In the genomic region with DNA sequence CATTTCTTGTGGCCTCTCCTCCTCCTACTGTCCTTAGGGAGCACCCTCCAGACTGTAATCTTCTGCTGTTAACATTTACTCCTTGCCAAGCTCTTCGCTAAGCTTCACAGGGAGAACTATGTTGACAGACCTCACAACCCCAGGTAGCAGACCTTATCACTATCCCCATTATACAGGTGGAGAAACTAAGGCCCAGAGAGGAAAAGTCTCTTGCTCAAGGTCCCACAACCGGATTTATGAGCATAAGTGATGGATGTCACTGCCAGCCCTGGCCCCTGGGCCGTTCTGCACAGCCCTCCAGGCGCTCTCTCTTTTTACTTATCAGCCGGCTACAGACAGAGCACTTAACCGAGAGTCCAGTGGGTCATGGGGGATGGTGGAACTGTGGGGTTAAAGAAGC, we compare ENCODE assay signal across 30 cellular contexts. TPM values are rescaled to one million over a fixed set of nuclear protein-coding genes. Genes with fewer than 3 reads are reported as not detected.
"Had no signal": no experiment of that assay in that cellular context is flagged by ENCODE, and none has a peak within 500 bp of the region (broad histone marks: within the 10 kb centered on the region; RNA-seq: fewer than 3 reads in every experiment).

No MANE protein-coding gene starts in this region.

- H3K4me3 ChIP-seq: ovary, psoas muscle, right lobe of liver, sigmoid colon, suprapubic skin, testis, tibial artery, transverse colon, vagina had no signal

- H3K27me3 ChIP-seq: ovary, right lobe of liver, sigmoid colon, suprapubic skin, testis, transverse colon, vagina had no signal

- H3K4me3 Mint-ChIP-seq: natural killer cell treated with Interleukin-12 subunit alpha and Interleukin-12 subunit beta and Interleukin-15 and Interleukin-18, amount 100 ng/mL, for 72 hours; nephron progenitor cell; neural crest cell; stimulated activated memory B cell treated with anti-CD40 and anti-IgM and Interleukin-4, amounts not matched to agents 10 μg/mL and 1 μg/mL and 100 μg/mL, for 72 hours; stimulated activated naive CD8-positive, alpha-beta T cell treated with anti-CD3 and anti-CD28 coated beads, Interleukin-15, amount 100 ng/mL, for 72 hours; type B pancreatic cell had no signal

- H3K27me3 Mint-ChIP-seq: progenitor cell of endocrine pancreas, type B pancreatic cell had no signal

- H3K27ac ChIP-seq: ovary, parathyroid adenoma, psoas muscle, right lobe of liver, sigmoid colon, suprapubic skin, testis, tibial artery, transverse colon, vagina had no signal

- H3K36me3 ChIP-seq: ovary, right lobe of liver, sigmoid colon, suprapubic skin, tibial artery, transverse colon, vagina had no signal

- H3K4me1 Mint-ChIP-seq: naive thymus-derived CD8-positive, alpha-beta T cell; nephron progenitor cell; neural crest cell; stimulated activated naive CD8-positive, alpha-beta T cell treated with anti-CD3 and anti-CD28 coated beads, Interleukin-15, amount 100 ng/mL, for 72 hours had no signal

- H3K27ac Mint-ChIP-seq: naive thymus-derived CD8-positive, alpha-beta T cell; natural killer cell treated with Interleukin-12 subunit alpha and Interleukin-12 subunit beta and Interleukin-15 and Interleukin-18, amount 100 ng/mL, for 72 hours; nephron progenitor cell; progenitor cell of endocrine pancreas; stimulated activated memory B cell treated with anti-CD40 and anti-IgM and Interleukin-4, amounts not matched to agents 10 μg/mL and 1 μg/mL and 100 μg/mL, for 72 hours; stimulated activated naive CD8-positive, alpha-beta T cell treated with anti-CD3 and anti-CD28 coated beads, Interleukin-15, amount 100 ng/mL, for 72 hours; type B pancreatic cell had no signal

- ATAC-seq: naive thymus-derived CD8-positive, alpha-beta T cell; natural killer cell treated with Interleukin-12 subunit alpha and Interleukin-12 subunit beta and Interleukin-15 and Interleukin-18, amount 100 ng/mL, for 72 hours; psoas muscle; right cardiac atrium; stimulated activated memory B cell treated with anti-CD40 and anti-IgM and Interleukin-4, amounts not matched to agents 10 μg/mL and 1 μg/mL and 100 μg/mL, for 72 hours; stimulated activated naive CD8-positive, alpha-beta T cell treated with anti-CD3 and anti-CD28 coated beads, Interleukin-15, amount 100 ng/mL, for 72 hours; stimulated activated naive CD8-positive, alpha-beta T cell treated with anti-CD3 and anti-CD28 coated beads, Interleukin-15, Interleukin-2, amounts not matched to agents 100 U/mL and 50 U/mL, for 24 hours had no signal

- H3K36me3 Mint-ChIP-seq: natural killer cell treated with Interleukin-12 subunit alpha and Interleukin-12 subunit beta and Interleukin-15 and Interleukin-18, amount 100 ng/mL, for 72 hours; type B pancreatic cell had no signal

- H3K4me1 ChIP-seq: parathyroid adenoma, psoas muscle, right lobe of liver, sigmoid colon, suprapubic skin, testis, tibial artery, transverse colon, vagina had no signal

- DNase-seq: naive thymus-derived CD8-positive, alpha-beta T cell; nephron progenitor cell; occipital lobe; ovary; psoas muscle; right cardiac atrium; right lobe of liver; sigmoid colon; small intestine; stimulated activated CD4-positive, alpha-beta T cell treated with anti-CD3 and anti-CD28 coated beads, Interleukin-15, amount 100 ng/mL, for 24 hours; stimulated activated CD4-positive, alpha-beta T cell treated with anti-CD3 and anti-CD28 coated beads, Interleukin-2, amount 100 ng/mL, for 24 hours; stimulated activated CD4-positive, alpha-beta T cell treated with anti-CD3 and anti-CD28 coated beads, Interleukin-4, amount 100 ng/mL, for 1 hour; stimulated activated CD4-positive, alpha-beta T cell treated with anti-CD3 and anti-CD28 coated beads, Interleukin-4, amount 100 ng/mL, for 4 hours; stimulated activated CD8-positive, alpha-beta memory T cell treated with anti-CD3 and anti-CD28 coated beads, Interleukin-4, amount 100 ng/mL, for 48 hours; stimulated activated naive CD4-positive, alpha-beta T cell; stimulated activated naive CD8-positive, alpha-beta T cell treated with anti-CD3 and anti-CD28 coated beads, Interleukin-15, amount 100 ng/mL, for 72 hours; stimulated activated naive CD8-positive, alpha-beta T cell treated with anti-CD3 and anti-CD28 coated beads, Interleukin-15, Interleukin-2, amounts not matched to agents 100 U/mL and 50 U/mL, for 24 hours; substantia nigra; testis; tibial artery; transverse colon had no signal

- H3K9me3 ChIP-seq: ovary, psoas muscle, right lobe of liver, testis, vagina had no signal

RNA-seq across cellular contexts. Expression of a gene that starts 18.1 kb away (rescaled TPM):
- polyA plus RNA-seq: naive thymus-derived CD8-positive, alpha-beta T cell; ovary; psoas muscle; right cardiac atrium had no signal

RNA-seq across cellular contexts. Expression of a gene that starts 34.9 kb away (rescaled TPM):
- polyA plus RNA-seq: naive thymus-derived CD8-positive, alpha-beta T cell; ovary; psoas muscle; right cardiac atrium; sigmoid colon; small intestine; thymus had no signal
